ENCODE assay signal across 8 cellular contexts in the genomic region with DNA sequence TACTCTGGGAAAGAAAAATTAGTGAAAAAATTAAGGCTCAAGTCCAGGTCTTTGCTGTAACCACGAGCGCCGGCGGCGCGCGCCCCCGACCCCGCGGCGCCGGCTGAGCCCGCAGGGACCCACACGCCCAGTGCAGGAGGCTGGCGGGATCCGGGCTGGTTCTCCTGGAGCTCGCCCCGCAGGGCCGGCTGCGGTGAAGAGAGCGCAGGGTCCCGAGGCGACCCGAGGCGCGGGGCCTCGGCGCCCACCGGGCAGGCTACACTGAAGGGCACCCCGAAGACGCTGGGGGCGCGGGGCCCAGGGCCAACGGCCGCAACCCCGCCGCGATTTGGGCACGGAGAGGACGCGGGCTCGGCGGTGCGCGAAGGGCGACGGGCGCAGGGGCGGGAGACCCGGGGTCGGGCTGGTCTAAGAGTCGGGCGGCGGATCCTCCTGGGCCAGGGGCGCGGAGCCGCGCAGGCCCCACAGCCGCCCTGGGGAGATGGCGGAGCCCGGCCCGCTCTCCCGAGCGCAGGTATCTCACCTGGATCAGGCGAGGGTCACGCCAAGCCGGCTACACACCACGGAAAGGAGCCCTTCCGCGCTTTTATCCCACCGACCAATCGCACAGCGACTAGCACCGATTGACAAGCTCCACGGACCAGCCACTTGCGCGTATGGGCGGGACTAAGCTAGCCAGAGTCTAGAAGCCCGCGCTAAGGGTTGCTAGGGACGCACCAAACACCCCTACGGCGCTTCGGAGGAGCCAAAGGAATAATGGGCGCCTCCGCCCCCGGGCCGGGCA. TPM values are rescaled to one million over a fixed set of nuclear protein-coding genes. Genes with fewer than 3 reads are reported as not detected.
DNase-seq lines count a peak whose midpoint lies in the region; ATAC-seq and TF ChIP-seq lines count a peak whose summit lies in the region.

A gene (minus strand): TSS at position 582 of the 784 bp plus-strand sequence. CDS start 6,440 bp downstream, outside the sequence.

- H3K9ac ChIP-seq in mucosa of stomach (ENCODE audit: low read length): peak within 1 kb of the TSS; percentile 81

- DNase-seq in DMS53 (lab: John Stamatoyannopoulos, UW) (peak; percentile 99), KBM-7 (peak; percentile 93), PC-9 (peak; percentile 97 to 99), activated T-cell treated with anti-CD3 and anti-CD28 coated beads for 48 hours (ENCODE audit: low read depth) (peak; percentile 92)
- peak; percentile 96 for DNase-seq in stimulated activated CD8-positive, alpha-beta memory T cell treated with anti-CD3 and anti-CD28 coated beads, Interleukin-4, amount 100 ng/mL, for 48 hours

- BruUV-seq in PC-9 (replicated peaks; lab: Mats Ljungman, UMichigan): no TSS peak

- H3K9me3 ChIP-seq in PC-9 (ENCODE audit: insufficient read depth, low read depth) (no peaks in the 10 kb centered on the region), esophagus (ENCODE audit: control insufficient read depth in 2 of 2, insufficient read depth in 1 of 2, low read depth in 1 of 2, low read length in 1 of 2) (no peaks in the 10 kb centered on the region), mucosa of stomach (ENCODE audit: control insufficient read depth, low read length) (no peaks in the 10 kb centered on the region)

- POLR2A ChIA-PET in PC-9 (lab: Charles Lee; ENCODE audit: unreplicated experiment): interaction anchor here (0.5 to 0.9 kb wide), 9 partner anchors 14 to 329 kb away, joined by 3 to 15 read pairs (median 4); no protein-coding TSS in a partner anchor

- H3F3A ChIP-seq in PC-9 (ENCODE audit: insufficient read depth, low read depth): no peaks in the 10 kb centered on the region

- peak; percentile 76 for ATAC-seq in GM21717 (IDR thresholded peaks at IDR 0.05; ENCODE audit: unreplicated experiment)

- CTCF ChIA-PET in PC-9 (lab: Charles Lee): interaction anchor here (0.6 to 1.5 kb wide), 2 partner anchors 72 to 235 kb away, joined by 6 to 7 read pairs; no protein-coding TSS in a partner anchor

- H3K4me1 ChIP-seq in PC-9 (replicated peaks; ENCODE audit: insufficient read depth) (peaks cover 17% of the 10 kb centered on the region), esophagus (ENCODE audit: control insufficient read depth in 2 of 2, insufficient read depth in 2 of 2, low read length in 1 of 2) (peaks cover 0 to 9% of the 10 kb centered on the region in 2 donors), mucosa of stomach (ENCODE audit: control insufficient read depth, insufficient read depth, low read length) (peaks cover 8% of the 10 kb centered on the region)

- peak within 1 kb of the TSS; percentile 76 for H3K4me3 ChIP-seq in PC-9
- peak within 1 kb of the TSS; percentile 74 to 89 for H3K4me3 ChIP-seq in esophagus (ENCODE audit: low read depth in 1 of 2, low read length in 2 of 2)
- peak within 1 kb of the TSS; percentile 87 for H3K4me3 ChIP-seq in mucosa of stomach (ENCODE audit: low read length)

- no peaks in the 10 kb centered on the region for H4K20me1 ChIP-seq in PC-9 (ENCODE audit: insufficient read depth)

- peaks cover 50% of the 10 kb centered on the region for H3K79me2 ChIP-seq in PC-9 (ENCODE audit: low read depth)

- WGBS in esophagus, 2 donors: 0% methylated on average over 77 to 88 of the region's 88 CpGs

- peak within 1 kb of the TSS; percentile 93 for H3K4me2 ChIP-seq in PC-9

- peak within 1 kb of the TSS; percentile 94 for H2AFZ ChIP-seq in PC-9

- no peak within 1 kb of the TSS for H3K27ac ChIP-seq in PC-9
- H3K27ac ChIP-seq in esophagus (ENCODE audit: low read depth in 2 of 2, low read length in 1 of 2): peak within 1 kb of the TSS; percentile 79 to 83

- intact Hi-C loops in PC-9 (cut with micrococcal nuclease; ENCODE audit: unreplicated experiment): loop anchor here (2.0 to 5.0 kb wide), 3 partner anchors 47 to 298 kb away; a partner anchor contains a TSS

- H3K27me3 ChIP-seq in PC-9 (ENCODE audit: insufficient read depth, low read depth): no peaks in the 10 kb centered on the region
- H3K27me3 ChIP-seq in esophagus (ENCODE audit: control insufficient read depth in 1 of 2, insufficient read depth in 2 of 2, low read length in 2 of 2): no peaks in the 10 kb centered on the region
- no peaks in the 10 kb centered on the region for H3K27me3 ChIP-seq in mucosa of stomach (ENCODE audit: control insufficient read depth, insufficient read depth, low read length)

- in situ Hi-C loops in KBM-7 (cut with MboI; ENCODE audit: low pct_unique_long_range_greater_than_20kb, low sequenced_read_pairs): no loop called here

- TF ChIP-seq CTCF in PC-9 (conservative IDR thresholded peaks at IDR 0.05): no peak

- H3K9me2 ChIP-seq in PC-9 (ENCODE audit: insufficient read depth): no peaks in the 10 kb centered on the region

- H3K36me3 ChIP-seq in PC-9 (ENCODE audit: low read depth) (0 out of 2 replicates have a peak, but pooled peaks cover 3% of the 10 kb centered on the region), esophagus (ENCODE audit: control insufficient read depth in 2 of 2, insufficient read depth in 2 of 2, low read length in 1 of 2) (peaks cover 0 to 7% of the 10 kb centered on the region in 2 donors), mucosa of stomach (ENCODE audit: control insufficient read depth, insufficient read depth, low read length) (no peaks in the 10 kb centered on the region)

RNA-seq across cellular contexts. Expression of the gene that starts here (rescaled TPM):
- total RNA-seq in PC-9 (2021): 70.4 and 77.5 TPM in 2 replicates
- 1 to 10 TPM; 4.9 to 7.8 TPM for polyA plus RNA-seq in esophagus
